Comparison of ENCODE assay signal across 9 cellular contexts in the genomic region with DNA sequence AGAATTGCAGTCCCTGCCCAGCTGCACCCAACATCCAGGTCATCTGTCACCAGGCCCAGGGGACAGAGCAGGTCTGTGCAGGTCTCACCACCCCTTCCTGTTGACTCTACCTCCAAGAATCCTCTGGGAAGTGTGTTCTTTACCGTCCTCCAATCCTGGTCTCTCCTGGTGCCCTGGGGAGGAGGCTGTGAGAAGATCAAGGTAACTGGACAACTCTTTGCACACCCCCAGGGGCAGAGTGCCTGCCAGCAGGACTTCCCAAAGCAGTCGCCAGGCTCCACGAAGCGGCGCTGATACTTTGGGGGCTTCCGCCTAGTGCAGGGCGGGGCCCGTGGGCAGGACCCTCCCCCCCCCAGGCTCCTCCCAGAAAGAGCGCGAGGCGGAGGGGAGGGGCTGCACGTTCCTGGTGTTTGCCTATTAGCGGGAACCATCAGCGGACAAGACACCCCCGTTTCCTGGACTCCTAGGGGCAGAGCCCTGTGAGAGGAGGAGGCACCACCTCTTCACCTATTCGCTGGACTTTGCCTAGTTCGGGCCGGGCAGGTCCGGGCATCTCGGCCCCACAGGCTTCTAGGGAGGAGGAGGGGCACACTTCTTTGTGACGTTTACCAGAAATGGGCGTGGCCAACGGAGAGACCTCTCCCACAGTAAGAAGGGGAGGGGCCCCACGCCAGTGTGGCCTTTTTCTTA.
DNase-seq lines count a peak whose midpoint lies in the region; ATAC-seq and TF ChIP-seq lines count a peak whose summit lies in the region.
"Had no signal": no experiment of that assay in that cellular context is flagged by ENCODE, and none has a peak within 500 bp of the region (broad histone marks: within the 10 kb centered on the region; RNA-seq: fewer than 3 reads in every experiment).

No MANE protein-coding gene starts in this region.

- peak; percentile 9 for DNase-seq in activated naive CD4-positive, alpha-beta T cell treated with anti-CD3 and anti-CD28 coated beads for 36 hours
- DNase-seq in activated naive CD4-positive, alpha-beta T cell (lab: John Stamatoyannopoulos, UW) = no peak
- DNase-seq in coronary artery (ENCODE audit: low spot score) (no peak), upper lobe of right lung (peak; percentile 74), dedifferentiated amniotic fluid mesenchymal stem cell (ENCODE audit: extremely low spot score) (no peak), germinal center (ENCODE audit: low spot score) (no peak)
- no peak for DNase-seq in central memory CD4-positive, alpha-beta T cell

- H3K4me3 Mint-ChIP-seq in activated naive CD4-positive, alpha-beta T cell treated with anti-CD3 and anti-CD28 coated beads for 36 hours = peak overlapping the region; percentile 29
- H3K4me3 Mint-ChIP-seq: CD8-positive, alpha-beta T cell had no signal

- H3K36me3 ChIP-seq in mesodermal cell (ENCODE audit: control insufficient read depth, insufficient read depth, low read length) (no peaks in the 10 kb centered on the region), upper lobe of right lung (no peaks in the 10 kb centered on the region)

- peaks cover 4% of the 10 kb centered on the region for H3K9me3 Mint-ChIP-seq in activated naive CD4-positive, alpha-beta T cell treated with anti-CD3 and anti-CD28 coated beads for 36 hours
- H3K9me3 Mint-ChIP-seq: CD8-positive, alpha-beta T cell had no signal

- peaks cover 2% of the 10 kb centered on the region for H3K4me1 Mint-ChIP-seq in activated naive CD4-positive, alpha-beta T cell treated with anti-CD3 and anti-CD28 coated beads for 36 hours (ENCODE audit: low read depth)

- H3K4me3 ChIP-seq in coronary artery = peak overlapping the region; percentile 53
- H3K4me3 ChIP-seq in mesodermal cell (ENCODE audit: extremely low read depth, insufficient read depth, low read length, poor library complexity, severe bottlenecking) = peak overlapping the region; percentile 51
- H3K4me3 ChIP-seq in upper lobe of right lung = peak overlapping the region; percentile 44

- intact Hi-C loops in activated naive CD4-positive, alpha-beta T cell treated with anti-CD3 and anti-CD28 coated beads for 36 hours (cut with micrococcal nuclease) = no loop called here
- intact Hi-C loops in upper lobe of right lung (cut with DNase I) = no loop called here

- no peaks in the 10 kb centered on the region for H3K9me3 ChIP-seq in mesodermal cell (ENCODE audit: control insufficient read depth, low read length)
- H3K9me3 ChIP-seq in upper lobe of right lung = no peaks in the 10 kb centered on the region

- WGBS in mesodermal cell (ENCODE audit: insufficient coverage in 2 of 2), 2 experiments = 5 to 8% methylated on average over 8 to 14 of the region's 24 CpGs

- peak; percentile 84 for ATAC-seq in upper lobe of right lung
- ATAC-seq: CD8-positive, alpha-beta T cell had no signal

- CTCF ChIA-PET in activated naive CD4-positive, alpha-beta T cell treated with anti-CD3 and anti-CD28 coated beads for 36 hours (lab: Charles Lee) = interaction anchor here (0.6 kb wide), 1 partner anchor 436 kb away, joined by 3 read pairs; no protein-coding TSS in a partner anchor

- H3K27me3 ChIP-seq in upper lobe of right lung = peaks cover 17% of the 10 kb centered on the region

- H3K27ac Mint-ChIP-seq in activated naive CD4-positive, alpha-beta T cell treated with anti-CD3 and anti-CD28 coated beads for 36 hours = no peak overlapping the region
- H3K27ac Mint-ChIP-seq: CD8-positive, alpha-beta T cell had no signal

- TF ChIP-seq CTCF in coronary artery (IDR thresholded peaks at IDR 0.05) = no peak
- TF ChIP-seq CTCF in upper lobe of right lung (IDR thresholded peaks at IDR 0.05) = no peak

- H3K36me3 Mint-ChIP-seq in activated naive CD4-positive, alpha-beta T cell treated with anti-CD3 and anti-CD28 coated beads for 36 hours (ENCODE audit: low read depth) = no peaks in the 10 kb centered on the region
- H3K36me3 Mint-ChIP-seq: CD8-positive, alpha-beta T cell had no signal

- H3K4me1 ChIP-seq in mesodermal cell (ENCODE audit: control insufficient read depth, insufficient read depth, low read length, poor library complexity, severe bottlenecking) (no peaks in the 10 kb centered on the region), upper lobe of right lung (no peaks in the 10 kb centered on the region)

- H3K27ac ChIP-seq in coronary artery = no peak overlapping the region
- H3K27ac ChIP-seq in mesodermal cell (ENCODE audit: low read depth, low read length, severe bottlenecking) = peak overlapping the region; percentile 59
- H3K27ac ChIP-seq in upper lobe of right lung = no peak overlapping the region

- H3K27me3 Mint-ChIP-seq in activated naive CD4-positive, alpha-beta T cell treated with anti-CD3 and anti-CD28 coated beads for 36 hours (ENCODE audit: low read depth) = peaks cover 32% of the 10 kb centered on the region

Comparison
In these comparisons a context has a peak if more than half of its experiments do, and no peak if none do; other contexts are left out.
1. DNase-seq: peak in activated naive CD4-positive, alpha-beta T cell treated with anti-CD3 and anti-CD28 coated beads for 36 hours (single experiment) and upper lobe of right lung (single experiment); none in activated naive CD4-positive, alpha-beta T cell (0 of 4), coronary artery (single experiment), dedifferentiated amniotic fluid mesenchymal stem cell (single experiment), germinal center (single experiment) and central memory CD4-positive, alpha-beta T cell (single experiment).
2. Peak in every context shown above with its lines, with median percentiles within 50 percentile points of each other: H3K4me3 ChIP-seq.